Comparison of ENCODE assay signal across 15 cellular contexts in the genomic region with DNA sequence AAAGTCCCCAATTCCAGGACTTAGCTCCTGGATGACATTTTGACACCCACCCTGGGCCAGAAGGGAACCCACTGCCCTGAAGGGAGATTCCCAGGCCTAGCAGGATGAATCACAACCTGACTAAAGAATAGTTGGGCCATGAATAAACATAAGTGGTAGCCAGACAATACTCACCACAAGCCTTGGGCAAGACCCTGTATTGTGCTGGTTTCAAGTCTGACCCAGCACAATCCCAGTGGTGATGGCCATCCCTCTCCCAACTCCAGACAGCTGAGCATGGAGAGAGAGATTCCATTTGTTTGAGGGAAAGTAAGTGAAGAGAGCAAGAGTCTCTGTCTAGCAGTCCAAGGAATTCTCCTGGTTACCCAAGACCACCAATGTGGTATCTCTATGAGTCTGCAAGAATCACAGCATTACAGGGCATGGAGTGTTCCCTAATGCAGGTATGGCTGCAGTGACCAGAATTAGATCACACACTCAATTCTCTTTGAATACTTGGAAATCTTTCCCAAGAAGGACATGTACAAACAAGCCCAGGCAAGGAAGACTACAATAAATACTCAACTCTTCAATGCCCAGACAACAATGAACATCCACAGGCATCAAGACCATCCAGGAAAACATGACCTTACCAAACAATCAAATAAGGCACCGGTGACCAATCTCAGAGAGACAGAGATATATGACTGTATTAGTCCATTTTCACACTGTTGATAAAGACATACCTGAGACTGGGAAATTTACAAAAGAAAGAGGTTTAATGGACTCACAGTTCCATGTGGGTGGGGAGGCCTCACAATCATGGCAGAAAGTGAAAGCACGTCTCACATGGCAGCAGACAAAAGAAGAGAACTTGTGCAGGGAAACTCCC.
DNase-seq lines count a peak whose midpoint lies in the region; ATAC-seq and TF ChIP-seq lines count a peak whose summit lies in the region.
"Had no signal": no experiment of that assay in that cellular context is flagged by ENCODE, and none has a peak within 500 bp of the region (broad histone marks: within the 10 kb centered on the region; RNA-seq: fewer than 3 reads in every experiment).

No MANE protein-coding gene starts in this region.

- CTCF ChIA-PET in activated naive CD4-positive, alpha-beta T cell treated with anti-CD3 and anti-CD28 coated beads, Interleukin-2, amount 10 ng/mL, durations not matched to agents 7 days and 5 days (lab: Charles Lee) = no interaction called here
- CTCF ChIA-PET in HEK293T (lab: Yijun Ruan, JAX) = no interaction called here

- H3K9me3 Mint-ChIP-seq in activated naive CD4-positive, alpha-beta T cell treated with anti-CD3 and anti-CD28 coated beads, Interleukin-2, amount 10 ng/mL, durations not matched to agents 7 days and 5 days = peaks cover 18% of the 10 kb centered on the region
- peaks cover 12 to 17% of the 10 kb centered on the region in 2 donors for H3K9me3 Mint-ChIP-seq in activated naive CD4-positive, alpha-beta T cell treated with anti-CD3 and anti-CD28 coated beads, Interleukin-2, amount 50 U/mL, for 72 hours

- peaks cover 46% of the 10 kb centered on the region for H3K36me3 Mint-ChIP-seq in activated naive CD4-positive, alpha-beta T cell treated with anti-CD3 and anti-CD28 coated beads, Interleukin-2, amount 10 ng/mL, durations not matched to agents 7 days and 5 days
- H3K36me3 Mint-ChIP-seq in activated naive CD4-positive, alpha-beta T cell treated with anti-CD3 and anti-CD28 coated beads, Interleukin-2, amount 50 U/mL, for 72 hours = peaks cover 37 to 62% of the 10 kb centered on the region in 2 donors

- H3K4me1 Mint-ChIP-seq in activated naive CD4-positive, alpha-beta T cell treated with anti-CD3 and anti-CD28 coated beads, Interleukin-2, amount 10 ng/mL, durations not matched to agents 7 days and 5 days = peaks cover 3% of the 10 kb centered on the region
- H3K4me1 Mint-ChIP-seq: nephron had no signal

- ATAC-seq in activated naive CD4-positive, alpha-beta T cell treated with anti-CD3 and anti-CD28 coated beads, Interleukin-2, amount 50 U/mL, for 72 hours = peak; percentile 44 to 90
- ATAC-seq in foreskin keratinocyte (peak; percentile 96), HG03025 (IDR thresholded peaks at IDR 0.05; ENCODE audit: low FRiP score, unreplicated experiment) (no peak)
- peak; percentile 23 for ATAC-seq in stimulated activated naive CD8-positive, alpha-beta T cell treated with anti-CD3 and anti-CD28 coated beads, Interleukin-15, Interleukin-2, amounts not matched to agents 100 U/mL and 50 U/mL, for 24 hours
- ATAC-seq: gastroesophageal sphincter had no signal

- peak; percentile 25 for DNase-seq in activated naive CD4-positive, alpha-beta T cell treated with anti-CD3 and anti-CD28 coated beads, Interleukin-2, amount 50 U/mL, for 16 hours
- no peak for DNase-seq in activated naive CD4-positive, alpha-beta T cell treated with anti-CD3 and anti-CD28 coated beads, Interleukin-2, amount 10 ng/mL, durations not matched to agents 7 days and 5 days
- no peak for DNase-seq in activated naive CD4-positive, alpha-beta T cell treated with anti-CD3 and anti-CD28 coated beads, Interleukin-2, amount 50 U/mL, for 72 hours (ENCODE audit: low spot score in 2 of 2)
- peak; percentile 83 to 89 for DNase-seq in foreskin keratinocyte
- peak; percentile 11 for DNase-seq in stimulated activated naive CD8-positive, alpha-beta T cell treated with anti-CD3 and anti-CD28 coated beads, Interleukin-15, Interleukin-2, amounts not matched to agents 100 U/mL and 50 U/mL, for 24 hours
- DNase-seq in HPDE6-E6E7 (ENCODE audit: extremely low spot score) = no peak
- no peak for DNase-seq in HEK293T (ENCODE audit: extremely low spot score)
- DNase-seq: dermis blood vessel endothelial cell, Karpas-422, NCI-H2227 treated with DMSO at 0.1 percent for 48 hours had no signal

- no peak for TF ChIP-seq CTCF in foreskin keratinocyte (conservative IDR thresholded peaks at IDR 0.05)

- H3K27me3 ChIP-seq in foreskin keratinocyte = no peaks in the 10 kb centered on the region
- H3K27me3 ChIP-seq: BLaER1, gastroesophageal sphincter had no signal

- POLR2A ChIA-PET in HEK293T (lab: Yijun Ruan, JAX) = no interaction called here

- H3K27ac Mint-ChIP-seq in activated naive CD4-positive, alpha-beta T cell treated with anti-CD3 and anti-CD28 coated beads, Interleukin-2, amount 10 ng/mL, durations not matched to agents 7 days and 5 days = no peak overlapping the region
- H3K27ac Mint-ChIP-seq in activated naive CD4-positive, alpha-beta T cell treated with anti-CD3 and anti-CD28 coated beads, Interleukin-2, amount 50 U/mL, for 72 hours = peak overlapping the region in 1 of 2 donors; percentile 85
- H3K27ac Mint-ChIP-seq: nephron had no signal

- H3K4me3 Mint-ChIP-seq in activated naive CD4-positive, alpha-beta T cell treated with anti-CD3 and anti-CD28 coated beads, Interleukin-2, amount 10 ng/mL, durations not matched to agents 7 days and 5 days = no peak overlapping the region
- H3K4me3 Mint-ChIP-seq: nephron had no signal

- H3K27me3 Mint-ChIP-seq in activated naive CD4-positive, alpha-beta T cell treated with anti-CD3 and anti-CD28 coated beads, Interleukin-2, amount 10 ng/mL, durations not matched to agents 7 days and 5 days = no peaks in the 10 kb centered on the region

- peaks cover 10% of the 10 kb centered on the region for H3K4me1 ChIP-seq in foreskin keratinocyte
- H3K4me1 ChIP-seq: BLaER1, gastroesophageal sphincter had no signal

- peak overlapping the region; percentile 83 for H3K27ac ChIP-seq in foreskin keratinocyte
- H3K27ac ChIP-seq: BLaER1, gastroesophageal sphincter, skin epidermis had no signal

TF ChIP-seq in HEK293T, 16 proteins besides CTCF, POLR2A, EP300 and RAD21:
- no peak for TF ChIP-seq SP1 (IDR thresholded peaks at IDR 0.05)
- TF ChIP-seq FOXK2 (IDR thresholded peaks at IDR 0.05) = no peak
- TF ChIP-seq L3MBTL2 (conservative IDR thresholded peaks at IDR 0.05) = no peak
- no peak for TF ChIP-seq ZNF384 (IDR thresholded peaks at IDR 0.05)
- no peak for TF ChIP-seq BHLHE40 (IDR thresholded peaks at IDR 0.05; ENCODE audit: borderline replicate concordance)
- TF ChIP-seq CTBP1 (IDR thresholded peaks at IDR 0.05; ENCODE audit: borderline replicate concordance) = no peak
- no peak for TF ChIP-seq HDGF (IDR thresholded peaks at IDR 0.05; ENCODE audit: borderline replicate concordance)
- no peak for TF ChIP-seq ARNT (IDR thresholded peaks at IDR 0.05)
- TF ChIP-seq LEF1 (IDR thresholded peaks at IDR 0.05; ENCODE audit: borderline replicate concordance) = no peak
- no peak for TF ChIP-seq SUZ12 (IDR thresholded peaks at IDR 0.05)
- TF ChIP-seq, protein P1, sequence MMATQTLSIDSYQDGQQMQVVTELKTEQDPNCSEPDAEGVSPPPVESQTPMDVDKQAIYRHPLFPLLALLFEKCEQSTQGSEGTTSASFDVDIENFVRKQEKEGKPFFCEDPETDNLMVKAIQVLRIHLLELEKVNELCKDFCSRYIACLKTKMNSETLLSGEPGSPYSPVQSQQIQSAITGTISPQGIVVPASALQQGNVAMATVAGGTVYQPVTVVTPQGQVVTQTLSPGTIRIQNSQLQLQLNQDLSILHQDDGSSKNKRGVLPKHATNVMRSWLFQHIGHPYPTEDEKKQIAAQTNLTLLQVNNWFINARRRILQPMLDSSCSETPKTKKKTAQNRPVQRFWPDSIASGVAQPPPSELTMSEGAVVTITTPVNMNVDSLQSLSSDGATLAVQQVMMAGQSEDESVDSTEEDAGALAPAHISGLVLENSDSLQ (IDR thresholded peaks at IDR 0.05) = no peak
- no peak for TF ChIP-seq TARDBP (IDR thresholded peaks at IDR 0.05)
- TF ChIP-seq ELF4 (IDR thresholded peaks at IDR 0.05) = no peak
- TF ChIP-seq FOXM1 (IDR thresholded peaks at IDR 0.05; ENCODE audit: borderline replicate concordance) = no peak
- TF ChIP-seq FOXA1 (IDR thresholded peaks at IDR 0.05) = no peak
- TF ChIP-seq NFRKB (IDR thresholded peaks at IDR 0.05) = no peak

Comparison
In these comparisons a context has a peak if more than half of its experiments do, and no peak if none do; other contexts are left out.
1. DNase-seq: peak in activated naive CD4-positive, alpha-beta T cell treated with anti-CD3 and anti-CD28 coated beads, Interleukin-2, amount 50 U/mL, for 16 hours (single experiment), foreskin keratinocyte (2 of 2) and stimulated activated naive CD8-positive, alpha-beta T cell treated with anti-CD3 and anti-CD28 coated beads, Interleukin-15, Interleukin-2, amounts not matched to agents 100 U/mL and 50 U/mL, for 24 hours (single experiment); none in activated naive CD4-positive, alpha-beta T cell treated with anti-CD3 and anti-CD28 coated beads, Interleukin-2, amount 10 ng/mL, durations not matched to agents 7 days and 5 days (single experiment), activated naive CD4-positive, alpha-beta T cell treated with anti-CD3 and anti-CD28 coated beads, Interleukin-2, amount 50 U/mL, for 72 hours (0 of 2), HPDE6-E6E7 (single experiment) and HEK293T (single experiment).